In genomic region chr5:176692835-176693476, GRCh38 we compare ENCODE assay signal across 19 cellular contexts. TPM values are rescaled to one million over a fixed set of nuclear protein-coding genes. Genes with fewer than 3 reads are reported as not detected.
DNase-seq lines count a peak whose midpoint lies in the region; ATAC-seq, FAIRE-seq and TF ChIP-seq lines count a peak whose summit lies in the region.
"Had no signal": no experiment of that assay in that cellular context is flagged by ENCODE, and none has a peak within 500 bp of the region (broad histone marks: within the 10 kb centered on the region; RNA-seq: fewer than 3 reads in every experiment).

No MANE protein-coding gene starts in this region.

- H3K79me2 ChIP-seq in GM23338 (replicated peaks; ENCODE audit: insufficient read depth) (no peaks in the 10 kb centered on the region), K562 (ENCODE audit: control insufficient read depth, insufficient read depth, low read length) (no peaks in the 10 kb centered on the region), neural cell (replicated peaks; ENCODE audit: insufficient read depth, low read length) (no peaks in the 10 kb centered on the region)

- 0 out of 2 replicates have a peak overlapping the region, but pooled peaks have one; percentile 17 for H3K4me3 ChIP-seq in GM23338
- no peak overlapping the region for H3K4me3 ChIP-seq in K562
- peak overlapping the region; percentile 27 for H3K4me3 ChIP-seq in neural cell (ENCODE audit: low read length)

- peaks cover 6% of the 10 kb centered on the region; the same call in 1 of the 2 replicates for H3F3A ChIP-seq in GM23338 (replicated peaks; ENCODE audit: low read depth)
- H3F3A ChIP-seq in neural cell (ENCODE audit: insufficient read depth, low read length, poor library complexity, severe bottlenecking) = no peaks in the 10 kb centered on the region

- H2AFZ ChIP-seq in GM23338 = peak overlapping the region; percentile 52; the same call in 1 of the 2 replicates
- no peak overlapping the region for H2AFZ ChIP-seq in K562 (ENCODE audit: low read depth, low read length)
- H2AFZ ChIP-seq in neural cell (ENCODE audit: low read depth, low read length) = no peak overlapping the region

- H3K27ac ChIP-seq in GM23338 (ENCODE audit: low read depth) (no peak overlapping the region), K562 (ENCODE audit: extremely low read depth, low read depth, low read length) (no peak overlapping the region), neural cell (ENCODE audit: low read length) (peak overlapping the region; percentile 23)
- H3K27ac ChIP-seq: stomach had no signal

- no peaks in the 10 kb centered on the region for H3K9me1 ChIP-seq in K562 (ENCODE audit: control insufficient read depth, insufficient read depth, low read length)

- CTCF ChIA-PET in K562 (lab: Yijun Ruan, JAX; ENCODE audit: low intra/inter-chr PET ratio) = no interaction called here

- H3K36me3 ChIP-seq in GM23338 (ENCODE audit: insufficient read depth) = no peaks in the 10 kb centered on the region
- no peaks in the 10 kb centered on the region for H3K36me3 ChIP-seq in K562 (ENCODE audit: control insufficient read depth, insufficient read depth, low read length)
- H3K36me3 ChIP-seq in neural cell (ENCODE audit: insufficient read depth, low read length) = no peaks in the 10 kb centered on the region
- H3K36me3 ChIP-seq: stomach had no signal

- intact Hi-C loops in K562 (cut with micrococcal nuclease) = no loop called here

- no peaks in the 10 kb centered on the region for H4K20me1 ChIP-seq in GM23338 (replicated peaks; ENCODE audit: insufficient read depth)
- no peaks in the 10 kb centered on the region; the same call in 1 of the 2 replicates for H4K20me1 ChIP-seq in K562 (replicated peaks; ENCODE audit: control insufficient read depth, insufficient read depth, low read length)
- H4K20me1 ChIP-seq in neural cell (ENCODE audit: insufficient read depth) = no peaks in the 10 kb centered on the region

- H3K4me1 Mint-ChIP-seq in GM23338 = peaks cover 40% of the 10 kb centered on the region
- H3K4me1 Mint-ChIP-seq: B cell, T-cell had no signal

- H3K9ac ChIP-seq in K562 (ENCODE audit: insufficient read depth in 1 of 2, low read depth in 2 of 2, low read length in 2 of 2) (no peak overlapping the region), neural cell (ENCODE audit: low read length) (peak overlapping the region; percentile 18)

- peaks cover 3% of the 10 kb centered on the region; the same call in 1 of the 3 replicates for H3K9me3 Mint-ChIP-seq in GM23338
- H3K9me3 Mint-ChIP-seq: activated naive CD4-positive, alpha-beta T cell treated with anti-CD3 and anti-CD28 coated beads, Interleukin-2, amount 50 U/mL, for 72 hours; HFFc6; T-cell had no signal

- H3K27me3 ChIP-seq in GM23338 (ENCODE audit: insufficient read depth) (no peaks in the 10 kb centered on the region), K562 (ENCODE audit: control insufficient read depth in 2 of 2, insufficient read depth in 2 of 2, low read length in 2 of 2) (peaks cover 29 to 79% of the 10 kb centered on the region in 2 experiments), neural cell (ENCODE audit: insufficient read depth, low read depth, low read length) (no peaks in the 10 kb centered on the region)

- H3K9me3 ChIP-seq in K562 (replicated peaks; ENCODE audit: control insufficient read depth, insufficient read depth, low read depth, low read length) (no peaks in the 10 kb centered on the region), neural cell (ENCODE audit: low read length) (no peaks in the 10 kb centered on the region)

- TF ChIP-seq RAD21 in K562 (CRISPR knock-in tag; conservative IDR thresholded peaks at IDR 0.05 in 1 of 2, IDR thresholded peaks at IDR 0.05 in 1 of 2) (no peak), neural cell (conservative IDR thresholded peaks at IDR 0.05) (peak; percentile 26)

- H3K4me2 ChIP-seq in GM23338 (peak overlapping the region; percentile 55), K562 (ENCODE audit: insufficient read depth, low read length) (no peak overlapping the region), neural cell (ENCODE audit: low read length) (no peak overlapping the region)

- no peak for DNase-seq in GM23338 (ENCODE audit: low spot score)
- peak; percentile 76 for DNase-seq in NCI-H146 treated with DMSO at 0.1 percent for 48 hours (lab: John Stamatoyannopoulos, UW; ENCODE audit: unreplicated experiment)
- DNase-seq in K562 (ENCODE audit: extremely low read depth in 1 of 4, low spot score in 3 of 4) = no peak
- DNase-seq in NCI-H187 (lab: John Stamatoyannopoulos, UW) = no peak
- DNase-seq: activated CD4-positive, alpha-beta T cell treated with anti-CD3 and anti-CD28 coated beads for 1 hour; activated CD8-positive, alpha-beta memory T cell treated with anti-CD3 and anti-CD28 coated beads, Interleukin-2, amount 50 U/mL, for 48 hours; foreskin fibroblast; HFFc6; NCI-H226; stimulated activated CD4-positive, alpha-beta T cell treated with anti-CD3 and anti-CD28 coated beads, Interleukin-12 subunit alpha, Interleukin-12 subunit beta, amount 100 ng/mL, for 4 hours; T-cell had no signal

- FAIRE-seq in K562 (lab: Jason Lieb, UNC) = no peak
- FAIRE-seq: RCC 7860 had no signal

- TF ChIP-seq EP300 in K562 (IDR thresholded peaks at IDR 0.05; ENCODE audit: low read length) = no peak
- TF ChIP-seq EP300 in neural cell (conservative IDR thresholded peaks at IDR 0.05; ENCODE audit: poor library complexity, severe bottlenecking) = no peak

- no peak overlapping the region for H3K4me3 Mint-ChIP-seq in GM23338
- H3K4me3 Mint-ChIP-seq: B cell, HFFc6, T-cell had no signal

- TF ChIP-seq CTCF in GM23338 (conservative IDR thresholded peaks at IDR 0.05; ENCODE audit: low read depth in 2 of 2) = no peak
- no peak for TF ChIP-seq CTCF in K562 (IDR thresholded peaks at IDR 0.05 in 2 of 3, conservative IDR thresholded peaks at IDR 0.05 in 1 of 3; ENCODE audit: insufficient read depth in 2 of 3, low read depth in 1 of 3, low read length in 3 of 3)
- TF ChIP-seq CTCF in neural cell (IDR thresholded peaks at IDR 0.05; ENCODE audit: poor library complexity, severe bottlenecking) = no peak

- POLR2A ChIA-PET in K562 (lab: Yijun Ruan, JAX) = interaction anchor here (0.6 to 0.9 kb wide), 2 partner anchors 28 to 608 kb away, joined by 4 read pairs; no protein-coding TSS in a partner anchor

- no TSS peak for BruUV-seq in K562 (replicated peaks; lab: Mats Ljungman, UMichigan)

- H3K4me1 ChIP-seq in GM23338 (ENCODE audit: insufficient read depth) (peaks cover 23% of the 10 kb centered on the region), K562 (replicated peaks in 1 of 2; ENCODE audit: control insufficient read depth in 2 of 2, insufficient read depth in 2 of 2, low read length in 2 of 2) (peaks cover 0 to 12% of the 10 kb centered on the region in 2 experiments; a peak in 3 of 5 replicates)

- no peak for TF ChIP-seq POLR2A in K562 (conservative IDR thresholded peaks at IDR 0.05)

- H3K27ac Mint-ChIP-seq in GM23338 = no peak overlapping the region
- H3K27ac Mint-ChIP-seq: activated naive CD4-positive, alpha-beta T cell treated with anti-CD3 and anti-CD28 coated beads, Interleukin-2, amount 50 U/mL, for 72 hours; B cell; HFFc6; T-cell had no signal

- in situ Hi-C loops in K562 (cut with MboI) = no loop called here

- peaks cover 16% of the 10 kb centered on the region for H3K27me3 Mint-ChIP-seq in GM23338 (ENCODE audit: insufficient read depth, low read depth, poor library complexity)

- under 1% methylated on average over 13 of the region's 13 CpGs for WGBS in K562 (ENCODE audit: insufficient coverage, low coverage, missing lambda C conversion rate)

- no peaks in the 10 kb centered on the region for H3K9me2 ChIP-seq in GM23338 (ENCODE audit: insufficient read depth)
- no peaks in the 10 kb centered on the region for H3K9me2 ChIP-seq in neural cell (ENCODE audit: insufficient read depth, low read length)

- H3K36me3 Mint-ChIP-seq in GM23338 (ENCODE audit: low read depth) = no peaks in the 10 kb centered on the region
- H3K36me3 Mint-ChIP-seq: activated naive CD4-positive, alpha-beta T cell treated with anti-CD3 and anti-CD28 coated beads, Interleukin-2, amount 50 U/mL, for 72 hours; T-cell had no signal

- ATAC-seq in GM23338 (no peak), K562 (no peak), HG03196 (IDR thresholded peaks at IDR 0.05; ENCODE audit: unreplicated experiment) (no peak), GM21423 (IDR thresholded peaks at IDR 0.05; ENCODE audit: unreplicated experiment) (no peak)
- no peak for ATAC-seq in activated CD4-positive, CD25-positive, alpha-beta regulatory T cell treated with anti-CD3 and anti-CD28 coated beads, Interleukin-2, amount 50 U/mL, for 24 hours
- ATAC-seq: activated naive CD4-positive, alpha-beta T cell treated with anti-CD3 and anti-CD28 coated beads, Interleukin-2, amount 50 U/mL, for 72 hours; T-cell had no signal

TF ChIP-seq in GM23338, 12 proteins besides CTCF, POLR2A, EP300 and RAD21 (continues in another document):
- TF ChIP-seq EZH2 (IDR thresholded peaks at IDR 0.05; ENCODE audit: low read depth, unreplicated experiment) = no peak

TF ChIP-seq in K562, 482 proteins besides CTCF, POLR2A, EP300 and RAD21 (continues in another document):
- TF ChIP-seq COPS2 (conservative IDR thresholded peaks at IDR 0.05) = no peak
- peak; percentile 44; the same call in 1 of the 2 replicates for TF ChIP-seq EGR1 (conservative IDR thresholded peaks at IDR 0.05)

TF ChIP-seq in neural cell, 6 proteins besides CTCF, POLR2A, EP300 and RAD21 (continues in another document):
- TF ChIP-seq SMC3 (conservative IDR thresholded peaks at IDR 0.05; ENCODE audit: poor library complexity) (no peak), TAF1 (IDR thresholded peaks at IDR 0.05; ENCODE audit: low read depth) (no peak)

RNA-seq across cellular contexts. Expression of gene TSPAN17, which starts 45.7 kb away (rescaled TPM):
- total RNA-seq in GM23338 (2014; rRNA removed; shearing (Covaris generic)) = 51.0 and 52.1 TPM in 2 replicates
- 11.7 TPM in 2 replicates for polyA plus RNA-seq in GM23338 (2016; fragmentation: Nextera tagmentation; extraction: Ambion mirVana)
- total RNA-seq in K562 (2011; cell fraction: chromatin; rRNA removed; ENCODE audit: low replicate concordance) = 52.6 and 123 TPM in 2 replicates
- total RNA-seq in K562 (2011; cell fraction: nucleolus; rRNA removed) = 102 and 110 TPM in 2 replicates
- total RNA-seq in K562 (2011; cell fraction: nucleoplasm; rRNA removed) = 84.3 and 103 TPM in 2 replicates
- total RNA-seq in K562 (2014; rRNA removed) = 31.6 and 43.8 TPM in 2 replicates
- total RNA-seq in K562 (2014; rRNA removed; fragmentation: Illumina TruSeq; extraction: Trizol) = 28.2 and 30.4 TPM in 2 replicates
- 33.5 and 34.5 TPM in 2 replicates for total RNA-seq in K562 (2015; rRNA removed; fragmentation: Illumina TruSeq; extraction: Trizol)
- total RNA-seq in K562 (2021) = 53.3 and 58.3 TPM in 2 replicates
- polyA plus RNA-seq in K562 (2011; rRNA removed) = 38.7 and 44.3 TPM in 2 replicates
- 43.2 and 65.5 TPM in 2 replicates for polyA plus RNA-seq in K562 (2011; cell fraction: cytosol; rRNA removed)
- 114 and 153 TPM in 2 replicates for polyA plus RNA-seq in K562 (2011; cell fraction: nucleus; rRNA removed)
- 36.7 and 36.8 TPM in 2 replicates for polyA plus RNA-seq in K562 (2012)
- 49.9 and 51.9 TPM in 2 replicates for polyA plus RNA-seq in K562 (2014; fragmentation: Illumina TruSeq; extraction: Trizol)
- 1 to 10 TPM in 1 of 2 experiments, under 1 TPM in 1; 0.73 to 2.9 TPM for polyA plus RNA-seq in K562 (2014; fragmentation: Nextera tagmentation; extraction: Ambion mirVana)
- polyA plus RNA-seq in K562 (2014; rRNA removed) = 43.3 and 58.6 TPM in 2 replicates
- polyA minus RNA-seq in K562 (2011; rRNA and poly(A)+ RNA removed) = 24.3 and 45.7 TPM in 2 replicates
- 30.5 and 31.3 TPM in 2 replicates for polyA minus RNA-seq in K562 (2011; cell fraction: cytosol; rRNA and poly(A)+ RNA removed)
- polyA minus RNA-seq in K562 (2011; cell fraction: nucleus; rRNA and poly(A)+ RNA removed) = 18.9 and 21.5 TPM in 2 replicates
- polyA plus RNA-seq in neural cell = 66.1 and 66.4 TPM in 2 replicates
- polyA minus RNA-seq in neural cell = 48.5 and 48.7 TPM in 2 replicates
